ENCODE assay signal across 1 cellular context in the genomic region with DNA sequence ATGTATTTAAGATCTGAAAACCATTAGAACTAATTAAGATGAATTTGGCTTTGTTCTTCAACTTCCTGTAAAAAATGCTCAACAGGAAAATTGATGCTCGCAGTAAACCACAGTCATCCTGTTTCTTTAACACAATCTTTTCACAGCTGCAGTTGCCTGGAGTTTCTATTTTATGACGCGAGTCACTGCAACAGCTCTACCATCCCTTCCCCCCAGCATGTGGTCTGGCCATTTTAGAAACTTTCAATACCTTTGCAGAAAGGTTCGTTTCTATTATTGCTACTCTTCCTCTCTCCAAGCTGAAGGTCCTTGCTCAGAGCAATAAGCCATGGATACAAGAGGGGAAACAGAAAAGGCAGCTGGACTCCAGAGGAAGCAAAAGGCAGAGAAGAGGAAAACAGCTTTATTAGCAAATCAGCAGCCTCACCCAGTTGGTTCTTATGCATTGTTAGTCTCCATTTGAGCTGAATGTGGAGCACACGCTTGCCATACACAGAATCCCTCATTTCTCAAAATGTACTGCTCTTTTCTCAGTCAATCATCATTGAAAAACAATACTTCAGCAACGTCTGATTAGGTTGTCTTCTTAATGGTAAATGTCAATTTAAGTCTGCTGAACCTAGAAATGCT.
TF ChIP-seq lines count a peak whose summit lies in the region.

No MANE protein-coding gene starts in this region.

TF ChIP-seq in GM12878, 131 proteins besides CTCF, POLR2A, EP300 and RAD21 (continued from another document):
- TF ChIP-seq, protein P1, sequence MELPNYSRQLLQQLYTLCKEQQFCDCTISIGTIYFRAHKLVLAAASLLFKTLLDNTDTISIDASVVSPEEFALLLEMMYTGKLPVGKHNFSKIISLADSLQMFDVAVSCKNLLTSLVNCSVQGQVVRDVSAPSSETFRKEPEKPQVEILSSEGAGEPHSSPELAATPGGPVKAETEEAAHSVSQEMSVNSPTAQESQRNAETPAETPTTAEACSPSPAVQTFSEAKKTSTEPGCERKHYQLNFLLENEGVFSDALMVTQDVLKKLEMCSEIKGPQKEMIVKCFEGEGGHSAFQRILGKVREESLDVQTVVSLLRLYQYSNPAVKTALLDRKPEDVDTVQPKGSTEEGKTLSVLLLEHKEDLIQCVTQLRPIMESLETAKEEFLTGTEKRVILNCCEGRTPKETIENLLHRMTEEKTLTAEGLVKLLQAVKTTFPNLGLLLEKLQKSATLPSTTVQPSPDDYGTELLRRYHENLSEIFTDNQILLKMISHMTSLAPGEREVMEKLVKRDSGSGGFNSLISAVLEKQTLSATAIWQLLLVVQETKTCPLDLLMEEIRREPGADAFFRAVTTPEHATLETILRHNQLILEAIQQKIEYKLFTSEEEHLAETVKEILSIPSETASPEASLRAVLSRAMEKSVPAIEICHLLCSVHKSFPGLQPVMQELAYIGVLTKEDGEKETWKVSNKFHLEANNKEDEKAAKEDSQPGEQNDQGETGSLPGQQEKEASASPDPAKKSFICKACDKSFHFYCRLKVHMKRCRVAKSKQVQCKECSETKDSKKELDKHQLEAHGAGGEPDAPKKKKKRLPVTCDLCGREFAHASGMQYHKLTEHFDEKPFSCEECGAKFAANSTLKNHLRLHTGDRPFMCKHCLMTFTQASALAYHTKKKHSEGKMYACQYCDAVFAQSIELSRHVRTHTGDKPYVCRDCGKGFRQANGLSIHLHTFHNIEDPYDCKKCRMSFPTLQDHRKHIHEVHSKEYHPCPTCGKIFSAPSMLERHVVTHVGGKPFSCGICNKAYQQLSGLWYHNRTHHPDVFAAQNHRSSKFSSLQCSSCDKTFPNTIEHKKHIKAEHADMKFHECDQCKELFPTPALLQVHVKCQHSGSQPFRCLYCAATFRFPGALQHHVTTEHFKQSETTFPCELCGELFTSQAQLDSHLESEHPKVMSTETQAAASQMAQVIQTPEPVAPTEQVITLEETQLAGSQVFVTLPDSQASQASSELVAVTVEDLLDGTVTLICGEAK (IDR thresholded peaks at IDR 0.05; ENCODE audit: borderline replicate concordance) = peak; percentile 28; the same call in 1 of the 2 replicates
- peak; percentile 90 for TF ChIP-seq TCF12 (IDR thresholded peaks at IDR 0.05; ENCODE audit: low read depth, low read length)
- TF ChIP-seq SPI1 (IDR thresholded peaks at IDR 0.05; ENCODE audit: borderline replicate concordance, insufficient read depth, low read depth, low read length) = 0 out of 2 replicates have a peak, but pooled peaks have one; percentile 9
- peak; percentile 61 for TF ChIP-seq FOXM1 (IDR thresholded peaks at IDR 0.05; ENCODE audit: low read depth, low read length)
- TF ChIP-seq, protein P2, sequence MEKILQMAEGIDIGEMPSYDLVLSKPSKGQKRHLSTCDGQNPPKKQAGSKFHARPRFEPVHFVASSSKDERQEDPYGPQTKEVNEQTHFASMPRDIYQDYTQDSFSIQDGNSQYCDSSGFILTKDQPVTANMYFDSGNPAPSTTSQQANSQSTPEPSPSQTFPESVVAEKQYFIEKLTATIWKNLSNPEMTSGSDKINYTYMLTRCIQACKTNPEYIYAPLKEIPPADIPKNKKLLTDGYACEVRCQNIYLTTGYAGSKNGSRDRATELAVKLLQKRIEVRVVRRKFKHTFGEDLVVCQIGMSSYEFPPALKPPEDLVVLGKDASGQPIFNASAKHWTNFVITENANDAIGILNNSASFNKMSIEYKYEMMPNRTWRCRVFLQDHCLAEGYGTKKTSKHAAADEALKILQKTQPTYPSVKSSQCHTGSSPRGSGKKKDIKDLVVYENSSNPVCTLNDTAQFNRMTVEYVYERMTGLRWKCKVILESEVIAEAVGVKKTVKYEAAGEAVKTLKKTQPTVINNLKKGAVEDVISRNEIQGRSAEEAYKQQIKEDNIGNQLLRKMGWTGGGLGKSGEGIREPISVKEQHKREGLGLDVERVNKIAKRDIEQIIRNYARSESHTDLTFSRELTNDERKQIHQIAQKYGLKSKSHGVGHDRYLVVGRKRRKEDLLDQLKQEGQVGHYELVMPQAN (conservative IDR thresholded peaks at IDR 0.05) = no peak
- peak; percentile 86 for TF ChIP-seq NFIC (IDR thresholded peaks at IDR 0.05; ENCODE audit: low read depth, low read length)
- 0 out of 2 replicates have a peak, but pooled peaks have one; percentile 53 for TF ChIP-seq GATAD2B (conservative IDR thresholded peaks at IDR 0.05; ENCODE audit: low read depth)
- peak; percentile 74 for TF ChIP-seq PML (IDR thresholded peaks at IDR 0.05; ENCODE audit: low read length)
- peak; percentile 97 for TF ChIP-seq POLR2AphosphoS5 (IDR thresholded peaks at IDR 0.05; ENCODE audit: low read length)
- peak; percentile 65; the same call in 1 of the 2 replicates for TF ChIP-seq MTA3 (IDR thresholded peaks at IDR 0.05; ENCODE audit: borderline replicate concordance, low read length)
- peak; percentile 51; the same call in 1 of the 2 replicates for TF ChIP-seq TCF7 (IDR thresholded peaks at IDR 0.05; ENCODE audit: borderline replicate concordance)
- TF ChIP-seq YY1 (IDR thresholded peaks at IDR 0.05; ENCODE audit: low read depth, low read length) = peak; percentile 90
- peak; percentile 87 for TF ChIP-seq TCF3 (IDR thresholded peaks at IDR 0.05; ENCODE audit: borderline replicate concordance, insufficient read depth, low read depth, low read length)
- TF ChIP-seq CBX5 (IDR thresholded peaks at IDR 0.05; ENCODE audit: low read depth) = no peak
- TF ChIP-seq, protein P3, sequence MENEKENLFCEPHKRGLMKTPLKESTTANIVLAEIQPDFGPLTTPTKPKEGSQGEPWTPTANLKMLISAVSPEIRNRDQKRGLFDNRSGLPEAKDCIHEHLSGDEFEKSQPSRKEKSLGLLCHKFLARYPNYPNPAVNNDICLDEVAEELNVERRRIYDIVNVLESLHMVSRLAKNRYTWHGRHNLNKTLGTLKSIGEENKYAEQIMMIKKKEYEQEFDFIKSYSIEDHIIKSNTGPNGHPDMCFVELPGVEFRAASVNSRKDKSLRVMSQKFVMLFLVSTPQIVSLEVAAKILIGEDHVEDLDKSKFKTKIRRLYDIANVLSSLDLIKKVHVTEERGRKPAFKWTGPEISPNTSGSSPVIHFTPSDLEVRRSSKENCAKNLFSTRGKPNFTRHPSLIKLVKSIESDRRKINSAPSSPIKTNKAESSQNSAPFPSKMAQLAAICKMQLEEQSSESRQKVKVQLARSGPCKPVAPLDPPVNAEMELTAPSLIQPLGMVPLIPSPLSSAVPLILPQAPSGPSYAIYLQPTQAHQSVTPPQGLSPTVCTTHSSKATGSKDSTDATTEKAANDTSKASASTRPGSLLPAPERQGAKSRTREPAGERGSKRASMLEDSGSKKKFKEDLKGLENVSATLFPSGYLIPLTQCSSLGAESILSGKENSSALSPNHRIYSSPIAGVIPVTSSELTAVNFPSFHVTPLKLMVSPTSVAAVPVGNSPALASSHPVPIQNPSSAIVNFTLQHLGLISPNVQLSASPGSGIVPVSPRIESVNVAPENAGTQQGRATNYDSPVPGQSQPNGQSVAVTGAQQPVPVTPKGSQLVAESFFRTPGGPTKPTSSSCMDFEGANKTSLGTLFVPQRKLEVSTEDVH (IDR thresholded peaks at IDR 0.05; ENCODE audit: low read depth, partially characterized antibody) = peak; percentile 37
- TF ChIP-seq, protein P4, sequence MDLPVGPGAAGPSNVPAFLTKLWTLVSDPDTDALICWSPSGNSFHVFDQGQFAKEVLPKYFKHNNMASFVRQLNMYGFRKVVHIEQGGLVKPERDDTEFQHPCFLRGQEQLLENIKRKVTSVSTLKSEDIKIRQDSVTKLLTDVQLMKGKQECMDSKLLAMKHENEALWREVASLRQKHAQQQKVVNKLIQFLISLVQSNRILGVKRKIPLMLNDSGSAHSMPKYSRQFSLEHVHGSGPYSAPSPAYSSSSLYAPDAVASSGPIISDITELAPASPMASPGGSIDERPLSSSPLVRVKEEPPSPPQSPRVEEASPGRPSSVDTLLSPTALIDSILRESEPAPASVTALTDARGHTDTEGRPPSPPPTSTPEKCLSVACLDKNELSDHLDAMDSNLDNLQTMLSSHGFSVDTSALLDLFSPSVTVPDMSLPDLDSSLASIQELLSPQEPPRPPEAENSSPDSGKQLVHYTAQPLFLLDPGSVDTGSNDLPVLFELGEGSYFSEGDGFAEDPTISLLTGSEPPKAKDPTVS (IDR thresholded peaks at IDR 0.05; ENCODE audit: low read depth, low read length) = no peak
- TF ChIP-seq, protein P5, sequence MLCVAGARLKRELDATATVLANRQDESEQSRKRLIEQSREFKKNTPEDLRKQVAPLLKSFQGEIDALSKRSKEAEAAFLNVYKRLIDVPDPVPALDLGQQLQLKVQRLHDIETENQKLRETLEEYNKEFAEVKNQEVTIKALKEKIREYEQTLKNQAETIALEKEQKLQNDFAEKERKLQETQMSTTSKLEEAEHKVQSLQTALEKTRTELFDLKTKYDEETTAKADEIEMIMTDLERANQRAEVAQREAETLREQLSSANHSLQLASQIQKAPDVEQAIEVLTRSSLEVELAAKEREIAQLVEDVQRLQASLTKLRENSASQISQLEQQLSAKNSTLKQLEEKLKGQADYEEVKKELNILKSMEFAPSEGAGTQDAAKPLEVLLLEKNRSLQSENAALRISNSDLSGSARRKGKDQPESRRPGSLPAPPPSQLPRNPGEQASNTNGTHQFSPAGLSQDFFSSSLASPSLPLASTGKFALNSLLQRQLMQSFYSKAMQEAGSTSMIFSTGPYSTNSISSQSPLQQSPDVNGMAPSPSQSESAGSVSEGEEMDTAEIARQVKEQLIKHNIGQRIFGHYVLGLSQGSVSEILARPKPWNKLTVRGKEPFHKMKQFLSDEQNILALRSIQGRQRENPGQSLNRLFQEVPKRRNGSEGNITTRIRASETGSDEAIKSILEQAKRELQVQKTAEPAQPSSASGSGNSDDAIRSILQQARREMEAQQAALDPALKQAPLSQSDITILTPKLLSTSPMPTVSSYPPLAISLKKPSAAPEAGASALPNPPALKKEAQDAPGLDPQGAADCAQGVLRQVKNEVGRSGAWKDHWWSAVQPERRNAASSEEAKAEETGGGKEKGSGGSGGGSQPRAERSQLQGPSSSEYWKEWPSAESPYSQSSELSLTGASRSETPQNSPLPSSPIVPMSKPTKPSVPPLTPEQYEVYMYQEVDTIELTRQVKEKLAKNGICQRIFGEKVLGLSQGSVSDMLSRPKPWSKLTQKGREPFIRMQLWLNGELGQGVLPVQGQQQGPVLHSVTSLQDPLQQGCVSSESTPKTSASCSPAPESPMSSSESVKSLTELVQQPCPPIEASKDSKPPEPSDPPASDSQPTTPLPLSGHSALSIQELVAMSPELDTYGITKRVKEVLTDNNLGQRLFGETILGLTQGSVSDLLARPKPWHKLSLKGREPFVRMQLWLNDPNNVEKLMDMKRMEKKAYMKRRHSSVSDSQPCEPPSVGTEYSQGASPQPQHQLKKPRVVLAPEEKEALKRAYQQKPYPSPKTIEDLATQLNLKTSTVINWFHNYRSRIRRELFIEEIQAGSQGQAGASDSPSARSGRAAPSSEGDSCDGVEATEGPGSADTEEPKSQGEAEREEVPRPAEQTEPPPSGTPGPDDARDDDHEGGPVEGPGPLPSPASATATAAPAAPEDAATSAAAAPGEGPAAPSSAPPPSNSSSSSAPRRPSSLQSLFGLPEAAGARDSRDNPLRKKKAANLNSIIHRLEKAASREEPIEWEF (IDR thresholded peaks at IDR 0.05; ENCODE audit: insufficient replicate concordance, low read depth, low read length) = peak; percentile 59
- TF ChIP-seq IRF4 (IDR thresholded peaks at IDR 0.05; ENCODE audit: low read depth, low read length) = 0 out of 2 replicates have a peak, but pooled peaks have one; percentile 14
- TF ChIP-seq CREM (IDR thresholded peaks at IDR 0.05; ENCODE audit: low read depth) = peak; percentile 89
- TF ChIP-seq, protein P6, sequence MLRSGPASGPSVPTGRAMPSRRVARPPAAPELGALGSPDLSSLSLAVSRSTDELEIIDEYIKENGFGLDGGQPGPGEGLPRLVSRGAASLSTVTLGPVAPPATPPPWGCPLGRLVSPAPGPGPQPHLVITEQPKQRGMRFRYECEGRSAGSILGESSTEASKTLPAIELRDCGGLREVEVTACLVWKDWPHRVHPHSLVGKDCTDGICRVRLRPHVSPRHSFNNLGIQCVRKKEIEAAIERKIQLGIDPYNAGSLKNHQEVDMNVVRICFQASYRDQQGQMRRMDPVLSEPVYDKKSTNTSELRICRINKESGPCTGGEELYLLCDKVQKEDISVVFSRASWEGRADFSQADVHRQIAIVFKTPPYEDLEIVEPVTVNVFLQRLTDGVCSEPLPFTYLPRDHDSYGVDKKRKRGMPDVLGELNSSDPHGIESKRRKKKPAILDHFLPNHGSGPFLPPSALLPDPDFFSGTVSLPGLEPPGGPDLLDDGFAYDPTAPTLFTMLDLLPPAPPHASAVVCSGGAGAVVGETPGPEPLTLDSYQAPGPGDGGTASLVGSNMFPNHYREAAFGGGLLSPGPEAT (IDR thresholded peaks at IDR 0.05; ENCODE audit: low read depth) = peak; percentile 85
- 0 out of 2 replicates have a peak, but pooled peaks have one; percentile 24 for TF ChIP-seq STAT3 (IDR thresholded peaks at IDR 0.05; ENCODE audit: low read depth, low read length)
- TF ChIP-seq RUNX3 (IDR thresholded peaks at IDR 0.05; ENCODE audit: low read length) = peak; percentile 97
- peak; percentile 63 for TF ChIP-seq SP1 (IDR thresholded peaks at IDR 0.05; ENCODE audit: low read depth, low read length)
- TF ChIP-seq, protein P7, sequence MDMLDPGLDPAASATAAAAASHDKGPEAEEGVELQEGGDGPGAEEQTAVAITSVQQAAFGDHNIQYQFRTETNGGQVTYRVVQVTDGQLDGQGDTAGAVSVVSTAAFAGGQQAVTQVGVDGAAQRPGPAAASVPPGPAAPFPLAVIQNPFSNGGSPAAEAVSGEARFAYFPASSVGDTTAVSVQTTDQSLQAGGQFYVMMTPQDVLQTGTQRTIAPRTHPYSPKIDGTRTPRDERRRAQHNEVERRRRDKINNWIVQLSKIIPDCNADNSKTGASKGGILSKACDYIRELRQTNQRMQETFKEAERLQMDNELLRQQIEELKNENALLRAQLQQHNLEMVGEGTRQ (IDR thresholded peaks at IDR 0.05; ENCODE audit: borderline replicate concordance, low read depth, low read length) = no peak
- peak; percentile 58 for TF ChIP-seq GABPA (IDR thresholded peaks at IDR 0.05; ENCODE audit: low read depth)
